In the genomic region with DNA sequence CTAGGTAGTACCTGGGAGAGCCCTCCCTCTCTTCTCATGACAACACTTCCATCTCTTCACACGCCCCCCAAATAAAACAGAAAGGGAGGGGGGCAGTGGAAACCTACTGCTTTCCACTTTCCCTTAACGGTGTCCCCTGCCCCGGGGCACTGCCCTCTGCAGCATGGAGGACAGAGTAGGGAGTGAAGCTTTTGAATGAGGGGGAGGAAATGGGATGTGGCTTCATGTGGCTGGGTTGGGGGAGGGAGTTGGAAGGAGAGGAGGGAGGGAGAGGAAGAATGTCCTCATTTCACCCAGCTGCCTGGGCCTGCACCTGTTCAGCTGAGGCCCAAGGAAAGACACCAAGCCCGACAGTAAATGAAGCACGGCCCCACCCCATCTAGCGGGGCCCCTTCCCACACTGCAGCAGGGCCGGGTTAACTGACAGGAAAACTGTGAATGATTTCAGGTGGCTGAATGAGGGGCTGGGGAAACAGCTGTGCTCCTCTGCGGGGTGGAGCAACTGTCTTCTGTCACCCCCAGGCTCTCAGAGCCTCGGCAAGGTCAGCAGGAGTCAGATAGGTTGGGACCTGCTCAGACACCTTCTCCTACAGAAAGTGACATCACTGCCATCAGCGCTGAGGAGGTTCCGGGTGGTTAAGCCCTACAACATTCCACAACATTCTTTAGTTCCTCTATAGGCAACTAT, we compare ENCODE assay signal across 8 cellular contexts. TPM values are rescaled to one million over a fixed set of nuclear protein-coding genes. Genes with fewer than 3 reads are reported as not detected.
DNase-seq lines count a peak whose midpoint lies in the region; ATAC-seq and TF ChIP-seq lines count a peak whose summit lies in the region.

No MANE protein-coding gene starts in this region.

- no peak overlapping the region for H3K9ac ChIP-seq in SK-N-SH

- CTCF ChIA-PET in SK-N-SH (lab: Yijun Ruan, JAX) = interaction anchor here (1.1 to 1.9 kb wide), 2 partner anchors 12 to 33 kb away, joined by 3 to 4 read pairs; no protein-coding TSS in a partner anchor

- H3K9me3 ChIP-seq in SK-N-SH = no peaks in the 10 kb centered on the region

- H3K9me3 Mint-ChIP-seq in activated naive CD8-positive, alpha-beta T cell (ENCODE audit: low read depth) = no peaks in the 10 kb centered on the region
- no peaks in the 10 kb centered on the region for H3K9me3 Mint-ChIP-seq in natural killer cell treated with Interleukin-12 subunit alpha and Interleukin-12 subunit beta and Interleukin-15 and Interleukin-18, amount 100 ng/mL, for 72 hours

- peaks cover 4% of the 10 kb centered on the region for H3K36me3 Mint-ChIP-seq in activated naive CD8-positive, alpha-beta T cell
- peaks cover 5% of the 10 kb centered on the region for H3K36me3 Mint-ChIP-seq in natural killer cell treated with Interleukin-12 subunit alpha and Interleukin-12 subunit beta and Interleukin-15 and Interleukin-18, amount 100 ng/mL, for 72 hours

- POLR2A ChIA-PET in SK-N-SH (lab: Yijun Ruan, JAX) = no interaction called here

- no peak for TF ChIP-seq RAD21 in SK-N-SH (IDR thresholded peaks at IDR 0.05; ENCODE audit: low read length)

- no peak overlapping the region for H2AFZ ChIP-seq in SK-N-SH (ENCODE audit: low read depth)

- DNase-seq in NCI-H1436 treated with DMSO at 0.1 percent for 48 hours (lab: John Stamatoyannopoulos, UW) (peak; percentile 22), NCI-H1436 (lab: John Stamatoyannopoulos, UW) (no peak), NCI-H2029 (lab: John Stamatoyannopoulos, UW) (peak; percentile 57), SK-N-SH (no peak), DMS153 (lab: John Stamatoyannopoulos, UW) (no peak), coronary artery (ENCODE audit: low spot score) (no peak)
- DNase-seq in natural killer cell treated with Interleukin-12 subunit alpha and Interleukin-12 subunit beta and Interleukin-15 and Interleukin-18, amount 100 ng/mL, for 72 hours (ENCODE audit: low spot score) = no peak

- H3F3A ChIP-seq in SK-N-SH (replicated peaks; ENCODE audit: insufficient read depth) = no peaks in the 10 kb centered on the region

- no peaks in the 10 kb centered on the region; a peak in 1 of 4 replicates for H3K4me1 ChIP-seq in SK-N-SH (ENCODE audit: control insufficient read depth in 1 of 2, insufficient read depth in 2 of 2, low read depth in 1 of 2, low read length in 1 of 2)

- H3K79me2 ChIP-seq in SK-N-SH (ENCODE audit: insufficient read depth) = no peaks in the 10 kb centered on the region

- H3K4me3 ChIP-seq in SK-N-SH (ENCODE audit: low read depth in 2 of 2, low read length in 1 of 2) = no peak overlapping the region
- no peak overlapping the region for H3K4me3 ChIP-seq in coronary artery

- H3K27ac Mint-ChIP-seq in activated naive CD8-positive, alpha-beta T cell = peak overlapping the region; percentile 96
- peak overlapping the region; percentile 92 to 94 for H3K27ac Mint-ChIP-seq in natural killer cell treated with Interleukin-12 subunit alpha and Interleukin-12 subunit beta and Interleukin-15 and Interleukin-18, amount 100 ng/mL, for 72 hours

- peaks cover 73% of the 10 kb centered on the region for H3K4me1 Mint-ChIP-seq in activated naive CD8-positive, alpha-beta T cell (ENCODE audit: low read depth)
- peaks cover 56 to 78% of the 10 kb centered on the region in 2 donors for H3K4me1 Mint-ChIP-seq in natural killer cell treated with Interleukin-12 subunit alpha and Interleukin-12 subunit beta and Interleukin-15 and Interleukin-18, amount 100 ng/mL, for 72 hours (ENCODE audit: low read depth in 2 of 2)

- TF ChIP-seq CTCF in SK-N-SH (IDR thresholded peaks at IDR 0.05) = no peak
- no peak for TF ChIP-seq CTCF in coronary artery (IDR thresholded peaks at IDR 0.05)

- no peaks in the 10 kb centered on the region for H3K27me3 ChIP-seq in SK-N-SH (ENCODE audit: insufficient read depth)

- H3K27ac ChIP-seq in SK-N-SH (ENCODE audit: low read depth in 2 of 2, low read length in 1 of 2) = no peak overlapping the region
- peak overlapping the region in 1 of 2 donors; percentile 47 for H3K27ac ChIP-seq in coronary artery

- ATAC-seq in natural killer cell treated with Interleukin-12 subunit alpha and Interleukin-12 subunit beta and Interleukin-15 and Interleukin-18, amount 100 ng/mL, for 72 hours = peak; percentile 63 to 77

- WGBS in SK-N-SH (ENCODE audit: low lambda C conversion rate) = 73% methylated on average over 7 of the region's 11 CpGs

- no peak for TF ChIP-seq EP300 in SK-N-SH (IDR thresholded peaks at IDR 0.05; ENCODE audit: borderline replicate concordance in 1 of 2, low read depth in 1 of 2, low read length in 1 of 2)

- H4K20me1 ChIP-seq in SK-N-SH (ENCODE audit: insufficient read depth) = no peaks in the 10 kb centered on the region

- no peaks in the 10 kb centered on the region for H3K27me3 Mint-ChIP-seq in activated naive CD8-positive, alpha-beta T cell
- H3K27me3 Mint-ChIP-seq in natural killer cell treated with Interleukin-12 subunit alpha and Interleukin-12 subunit beta and Interleukin-15 and Interleukin-18, amount 100 ng/mL, for 72 hours = no peaks in the 10 kb centered on the region

- H3K4me3 Mint-ChIP-seq in activated naive CD8-positive, alpha-beta T cell = peak overlapping the region; percentile 72
- H3K4me3 Mint-ChIP-seq in natural killer cell treated with Interleukin-12 subunit alpha and Interleukin-12 subunit beta and Interleukin-15 and Interleukin-18, amount 100 ng/mL, for 72 hours = peak overlapping the region; percentile 70

- H3K4me2 ChIP-seq in SK-N-SH = no peak overlapping the region

- H3K9me2 ChIP-seq in SK-N-SH = no peaks in the 10 kb centered on the region

- H3K36me3 ChIP-seq in SK-N-SH (replicated peaks in 1 of 2; ENCODE audit: control insufficient read depth in 1 of 2, insufficient read depth in 2 of 2, low read length in 1 of 2) = no peaks in the 10 kb centered on the region

TF ChIP-seq in SK-N-SH, 30 proteins besides CTCF, POLR2A, EP300 and RAD21:
- TF ChIP-seq, protein P1, sequence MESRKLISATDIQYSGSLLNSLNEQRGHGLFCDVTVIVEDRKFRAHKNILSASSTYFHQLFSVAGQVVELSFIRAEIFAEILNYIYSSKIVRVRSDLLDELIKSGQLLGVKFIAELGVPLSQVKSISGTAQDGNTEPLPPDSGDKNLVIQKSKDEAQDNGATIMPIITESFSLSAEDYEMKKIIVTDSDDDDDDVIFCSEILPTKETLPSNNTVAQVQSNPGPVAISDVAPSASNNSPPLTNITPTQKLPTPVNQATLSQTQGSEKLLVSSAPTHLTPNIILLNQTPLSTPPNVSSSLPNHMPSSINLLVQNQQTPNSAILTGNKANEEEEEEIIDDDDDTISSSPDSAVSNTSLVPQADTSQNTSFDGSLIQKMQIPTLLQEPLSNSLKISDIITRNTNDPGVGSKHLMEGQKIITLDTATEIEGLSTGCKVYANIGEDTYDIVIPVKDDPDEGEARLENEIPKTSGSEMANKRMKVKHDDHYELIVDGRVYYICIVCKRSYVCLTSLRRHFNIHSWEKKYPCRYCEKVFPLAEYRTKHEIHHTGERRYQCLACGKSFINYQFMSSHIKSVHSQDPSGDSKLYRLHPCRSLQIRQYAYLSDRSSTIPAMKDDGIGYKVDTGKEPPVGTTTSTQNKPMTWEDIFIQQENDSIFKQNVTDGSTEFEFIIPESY (IDR thresholded peaks at IDR 0.05; ENCODE audit: borderline replicate concordance, low read depth) = no peak
- TF ChIP-seq SIN3A (IDR thresholded peaks at IDR 0.05; ENCODE audit: borderline replicate concordance, low read depth, low read length) = no peak
- no peak for TF ChIP-seq GATA2 (CRISPR knock-in tag; IDR thresholded peaks at IDR 0.05)
- TF ChIP-seq SMC3 (IDR thresholded peaks at IDR 0.05; ENCODE audit: low read depth, low read length) = no peak
- TF ChIP-seq FOXJ3 (CRISPR knock-in tag; IDR thresholded peaks at IDR 0.05) = no peak
- TF ChIP-seq, protein P2, sequence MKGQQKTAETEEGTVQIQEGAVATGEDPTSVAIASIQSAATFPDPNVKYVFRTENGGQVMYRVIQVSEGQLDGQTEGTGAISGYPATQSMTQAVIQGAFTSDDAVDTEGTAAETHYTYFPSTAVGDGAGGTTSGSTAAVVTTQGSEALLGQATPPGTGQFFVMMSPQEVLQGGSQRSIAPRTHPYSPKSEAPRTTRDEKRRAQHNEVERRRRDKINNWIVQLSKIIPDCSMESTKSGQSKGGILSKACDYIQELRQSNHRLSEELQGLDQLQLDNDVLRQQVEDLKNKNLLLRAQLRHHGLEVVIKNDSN (IDR thresholded peaks at IDR 0.05; ENCODE audit: borderline replicate concordance, low read depth) = no peak
- no peak for TF ChIP-seq FOSL2 (IDR thresholded peaks at IDR 0.05; ENCODE audit: borderline replicate concordance, low read depth)
- no peak for TF ChIP-seq TCF12 (IDR thresholded peaks at IDR 0.05)
- TF ChIP-seq JUND (IDR thresholded peaks at IDR 0.05) = no peak

RNA-seq across cellular contexts. Expression of a gene that starts 40.0 kb away (rescaled TPM):
- total RNA-seq in natural killer cell treated with Interleukin-12 subunit alpha and Interleukin-12 subunit beta and Interleukin-15 and Interleukin-18, amount 100 ng/mL, for 72 hours = 10 to 100 TPM; 38.7 to 44.1 TPM
- polyA plus RNA-seq in SK-N-SH (2012; rRNA removed) = 21.7 and 27.8 TPM in 2 replicates
- polyA plus RNA-seq in SK-N-SH (2012; cell fraction: cytosol; rRNA removed) = 16.9 and 17.1 TPM in 2 replicates
- polyA plus RNA-seq in SK-N-SH (2012; cell fraction: nucleus; rRNA removed) = 24.3 and 33.4 TPM in 2 replicates

Comparison
In these comparisons a context has a peak if more than half of its experiments do, and no peak if none do; other contexts are left out.
1. DNase-seq: peak in NCI-H1436 treated with DMSO at 0.1 percent for 48 hours (single experiment) and NCI-H2029 (single experiment); none in NCI-H1436 (single experiment), natural killer cell treated with Interleukin-12 subunit alpha and Interleukin-12 subunit beta and Interleukin-15 and Interleukin-18, amount 100 ng/mL, for 72 hours (single experiment), SK-N-SH (single experiment), DMS153 (single experiment) and coronary artery (single experiment).